In the genomic region with DNA sequence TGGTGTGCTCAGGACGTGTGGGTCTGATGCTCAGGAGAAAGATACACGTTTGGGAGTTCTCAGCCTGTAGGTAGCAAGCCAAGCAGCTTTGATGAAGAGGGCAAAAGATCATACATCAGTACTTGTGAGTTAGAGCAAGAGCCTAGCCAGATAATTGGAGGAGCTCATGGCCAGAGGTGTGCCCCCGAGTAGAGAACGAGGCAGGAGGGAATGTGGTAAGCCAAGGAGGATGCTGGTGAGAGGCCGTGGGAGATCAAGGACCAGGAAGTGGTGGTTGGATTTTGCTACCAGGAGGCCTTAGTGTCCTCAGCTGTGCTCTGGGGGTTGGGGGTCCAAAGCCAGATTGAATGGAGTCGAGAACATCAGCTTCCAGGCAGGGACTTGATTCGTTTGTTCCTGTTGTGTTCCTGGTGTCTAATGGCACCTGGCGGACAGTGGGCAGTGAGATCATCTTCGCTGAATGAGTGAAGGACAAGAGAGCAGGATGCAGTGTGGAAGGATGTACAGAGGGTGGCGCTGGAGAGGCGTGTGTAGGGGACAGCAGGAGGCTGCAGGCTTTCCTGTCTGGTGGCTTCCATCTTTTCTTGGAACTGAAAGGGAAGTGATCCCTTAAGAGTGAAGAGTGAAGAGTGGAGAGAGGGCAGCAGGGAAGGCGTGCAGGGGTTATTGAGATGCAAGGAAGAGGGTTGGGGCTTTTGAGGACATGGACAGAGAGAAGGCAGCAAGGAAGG, we compare ENCODE assay signal across 8 cellular contexts. TPM values are rescaled to one million over a fixed set of nuclear protein-coding genes. Genes with fewer than 3 reads are reported as not detected.
DNase-seq lines count a peak whose midpoint lies in the region; ATAC-seq and TF ChIP-seq lines count a peak whose summit lies in the region.

No MANE protein-coding gene starts in this region.

- peak; percentile 76 for ATAC-seq in CD4-positive, alpha-beta T cell (ENCODE audit: poor library complexity)
- peak; percentile 36 for ATAC-seq in effector memory CD8-positive, alpha-beta T cell (replicated peaks)
- peak; percentile 49 to 58 for ATAC-seq in natural killer cell treated with Interleukin-12 subunit alpha and Interleukin-12 subunit beta and Interleukin-15 and Interleukin-18, amount 100 ng/mL, for 72 hours

- H4K91ac ChIP-seq in H9 (ENCODE audit: insufficient read length, low read depth, low read length), result no peak overlapping the region

- H3K23me2 ChIP-seq in H9 (ENCODE audit: insufficient read length, low read depth, low read length, poor library complexity, severe bottlenecking), result no peaks in the 10 kb centered on the region

- H3K27me3 Mint-ChIP-seq in CD4-positive, alpha-beta T cell, result no peaks in the 10 kb centered on the region
- H3K27me3 Mint-ChIP-seq in H9 (ENCODE audit: low read depth), result no peaks in the 10 kb centered on the region
- no peaks in the 10 kb centered on the region for H3K27me3 Mint-ChIP-seq in effector memory CD8-positive, alpha-beta T cell
- no peaks in the 10 kb centered on the region for H3K27me3 Mint-ChIP-seq in natural killer cell treated with Interleukin-12 subunit alpha and Interleukin-12 subunit beta and Interleukin-15 and Interleukin-18, amount 100 ng/mL, for 72 hours

- no peak overlapping the region for H3K23ac ChIP-seq in H9 (ENCODE audit: insufficient read length, low read depth, low read length)

- no peaks in the 10 kb centered on the region for H4K20me1 ChIP-seq in H9 (ENCODE audit: control insufficient read depth, insufficient read depth, insufficient read length)

- no peak overlapping the region for H4K5ac ChIP-seq in H9 (ENCODE audit: insufficient read length, low read depth, low read length)

- H2AK5ac ChIP-seq in H9 (ENCODE audit: insufficient read length, low read length), result no peak overlapping the region

- H3K79me2 ChIP-seq in H9 (ENCODE audit: insufficient read depth, low read length), result no peaks in the 10 kb centered on the region; the same call in 1 of the 2 replicates

- H3T11ph ChIP-seq in H9 (ENCODE audit: low read length), result no peak overlapping the region

- H3K4me2 ChIP-seq in H9 (ENCODE audit: insufficient read depth, insufficient read length, low read length), result no peak overlapping the region

- no peaks in the 10 kb centered on the region for H3K4me1 ChIP-seq in H9 (ENCODE audit: insufficient read depth, low read length)

- H3K9ac ChIP-seq in H9 (ENCODE audit: extremely low read depth, insufficient read length, low read length), result no peak overlapping the region

- no peaks in the 10 kb centered on the region for H3K27me3 ChIP-seq in CD4-positive, alpha-beta T cell (ENCODE audit: control insufficient read depth, insufficient read depth, low read length)
- no peaks in the 10 kb centered on the region for H3K27me3 ChIP-seq in H9 (ENCODE audit: insufficient read depth, low read length)

- no peaks in the 10 kb centered on the region for H3K9me3 Mint-ChIP-seq in CD4-positive, alpha-beta T cell
- H3K9me3 Mint-ChIP-seq in H9, result no peaks in the 10 kb centered on the region
- H3K9me3 Mint-ChIP-seq in effector memory CD8-positive, alpha-beta T cell, result no peaks in the 10 kb centered on the region
- no peaks in the 10 kb centered on the region for H3K9me3 Mint-ChIP-seq in natural killer cell treated with Interleukin-12 subunit alpha and Interleukin-12 subunit beta and Interleukin-15 and Interleukin-18, amount 100 ng/mL, for 72 hours

- H3K14ac ChIP-seq in H9 (ENCODE audit: insufficient read depth, low read length), result no peak overlapping the region

- no peak overlapping the region for H3K4ac ChIP-seq in H9 (ENCODE audit: low read depth, low read length)

- POLR2A ChIA-PET in CD4-positive, alpha-beta T cell (lab: Charles Lee), result no interaction called here

- H3K79me1 ChIP-seq in H9 (ENCODE audit: insufficient read depth, low read depth, low read length, poor library complexity, severe bottlenecking), result no peaks in the 10 kb centered on the region

- no peak overlapping the region for H2BK120ac ChIP-seq in H9 (ENCODE audit: low read depth, low read length, poor library complexity, severe bottlenecking)

- WGBS in H9 (ENCODE audit: extremely low coverage, insufficient read length, low lambda C conversion rate), result no CpG with 5 or more reads among the region's 12 CpGs

- H2BK5ac ChIP-seq in H9 (ENCODE audit: insufficient read length, low read length), result no peak overlapping the region

- H3K4me3 Mint-ChIP-seq in CD4-positive, alpha-beta T cell, result no peak overlapping the region
- no peak overlapping the region for H3K4me3 Mint-ChIP-seq in H9
- H3K4me3 Mint-ChIP-seq in effector memory CD8-positive, alpha-beta T cell, result no peak overlapping the region
- H3K4me3 Mint-ChIP-seq in natural killer cell treated with Interleukin-12 subunit alpha and Interleukin-12 subunit beta and Interleukin-15 and Interleukin-18, amount 100 ng/mL, for 72 hours, result no peak overlapping the region

- no peak for TF ChIP-seq CTCF in CD4-positive, alpha-beta T cell (IDR thresholded peaks at IDR 0.05)
- TF ChIP-seq CTCF in H9 (conservative IDR thresholded peaks at IDR 0.05), result peak; percentile 80

- no peak overlapping the region for H3K27ac ChIP-seq in CD4-positive, alpha-beta T cell (ENCODE audit: low read depth, low read length)
- H3K27ac ChIP-seq in H9 (ENCODE audit: insufficient read length, low read depth, low read length), result no peak overlapping the region

- H2BK15ac ChIP-seq in H9 (ENCODE audit: low read depth, low read length), result no peak overlapping the region

- peak in 1 of 10 experiments; percentile 24 for DNase-seq in CD4-positive, alpha-beta T cell
- DNase-seq in H9 (peak; percentile 87), SHP77 (lab: John Stamatoyannopoulos, UW) (peak; percentile 58 to 65), NCI-H2107 (lab: John Stamatoyannopoulos, UW) (no peak), hippocampal formation (lab: John Stamatoyannopoulos, UW) (no peak), ureter (ENCODE audit: low spot score) (no peak)
- no peak for DNase-seq in effector memory CD8-positive, alpha-beta T cell
- no peak for DNase-seq in natural killer cell treated with Interleukin-12 subunit alpha and Interleukin-12 subunit beta and Interleukin-15 and Interleukin-18, amount 100 ng/mL, for 72 hours (ENCODE audit: low spot score)

- H2BK12ac ChIP-seq in H9 (ENCODE audit: insufficient read length, low read depth, low read length), result no peak overlapping the region

- H3K27ac Mint-ChIP-seq in CD4-positive, alpha-beta T cell, result peak overlapping the region; percentile 8
- H3K27ac Mint-ChIP-seq in H9, result peak overlapping the region in 2 of 3 experiments; percentile 11 to 91; a peak in 5 of 7 replicates
- peak overlapping the region; percentile 11 to 19 for H3K27ac Mint-ChIP-seq in effector memory CD8-positive, alpha-beta T cell
- H3K27ac Mint-ChIP-seq in natural killer cell treated with Interleukin-12 subunit alpha and Interleukin-12 subunit beta and Interleukin-15 and Interleukin-18, amount 100 ng/mL, for 72 hours, result peak overlapping the region in 1 of 2 donors; percentile 3

- intact Hi-C loops in CD4-positive, alpha-beta T cell (cut with DNase I, micrococcal nuclease), result no loop called here

- no peak overlapping the region for H3K56ac ChIP-seq in H9 (ENCODE audit: insufficient read length, low read depth, low read length)

- CTCF ChIA-PET in CD4-positive, alpha-beta T cell (lab: Charles Lee), result no interaction called here

- no peak overlapping the region for H3K18ac ChIP-seq in H9 (ENCODE audit: insufficient read length, low read depth, low read length)

- H2BK20ac ChIP-seq in H9 (ENCODE audit: low read depth, low read length, poor library complexity, severe bottlenecking), result no peak overlapping the region

- H4K8ac ChIP-seq in H9 (replicated peaks; ENCODE audit: insufficient read length, low read depth, low read length), result no peak overlapping the region

- no peaks in the 10 kb centered on the region for H3K9me3 ChIP-seq in CD4-positive, alpha-beta T cell (ENCODE audit: control insufficient read depth, low read length)
- no peaks in the 10 kb centered on the region for H3K9me3 ChIP-seq in H9 (ENCODE audit: control insufficient read depth, low read depth, low read length)

- no peak overlapping the region for H2AFZ ChIP-seq in H9 (ENCODE audit: low read length)

- H3K4me1 Mint-ChIP-seq in CD4-positive, alpha-beta T cell (ENCODE audit: low read depth), result peaks cover 20% of the 10 kb centered on the region
- peaks cover 7 to 9% of the 10 kb centered on the region in 2 experiments; a peak in 3 of 4 replicates for H3K4me1 Mint-ChIP-seq in H9
- H3K4me1 Mint-ChIP-seq in effector memory CD8-positive, alpha-beta T cell (ENCODE audit: low read depth in 2 of 2), result peaks cover 10 to 15% of the 10 kb centered on the region in 2 donors
- peaks cover 7 to 18% of the 10 kb centered on the region in 2 donors for H3K4me1 Mint-ChIP-seq in natural killer cell treated with Interleukin-12 subunit alpha and Interleukin-12 subunit beta and Interleukin-15 and Interleukin-18, amount 100 ng/mL, for 72 hours (ENCODE audit: low read depth in 2 of 2)

- peaks cover 20% of the 10 kb centered on the region for H3K36me3 Mint-ChIP-seq in CD4-positive, alpha-beta T cell (ENCODE audit: low read depth)
- H3K36me3 Mint-ChIP-seq in H9 (ENCODE audit: insufficient read depth in 1 of 3, low read depth in 3 of 3), result peaks cover 45 to 59% (median 58%) of the 10 kb centered on the region in 3 experiments
- H3K36me3 Mint-ChIP-seq in effector memory CD8-positive, alpha-beta T cell (ENCODE audit: insufficient read depth), result peaks cover 23% of the 10 kb centered on the region
- no peaks in the 10 kb centered on the region for H3K36me3 Mint-ChIP-seq in natural killer cell treated with Interleukin-12 subunit alpha and Interleukin-12 subunit beta and Interleukin-15 and Interleukin-18, amount 100 ng/mL, for 72 hours

RNA-seq across cellular contexts. Expression of a gene that starts 11.6 kb away (rescaled TPM):
- total RNA-seq in CD4-positive, alpha-beta T cell, result 1 to 10 TPM; 7.5 to 8.9 TPM
- total RNA-seq in H9 (2021) (66.8 and 68.0 TPM in 2 replicates), ureter (25.7 TPM)
- total RNA-seq in natural killer cell treated with Interleukin-12 subunit alpha and Interleukin-12 subunit beta and Interleukin-15 and Interleukin-18, amount 100 ng/mL, for 72 hours, result 10 to 100 TPM; 22.8 to 42.0 TPM

RNA-seq across cellular contexts. Expression of a gene that starts 13.9 kb away (rescaled TPM):
- total RNA-seq in CD4-positive, alpha-beta T cell, result 1 to 10 TPM; 3.0 to 4.5 TPM
- total RNA-seq in H9 (2021) (6.1 and 6.9 TPM in 2 replicates), ureter (25.9 TPM)
- total RNA-seq in natural killer cell treated with Interleukin-12 subunit alpha and Interleukin-12 subunit beta and Interleukin-15 and Interleukin-18, amount 100 ng/mL, for 72 hours, result 10 to 100 TPM in 1 of 2 donors, 1 to 10 TPM in 1; 7.4 to 16.8 TPM

RNA-seq across cellular contexts. Expression of a gene that starts 22.6 kb away (rescaled TPM):
- total RNA-seq in CD4-positive, alpha-beta T cell, result 10 to 100 TPM; 40.1 to 41.2 TPM
- total RNA-seq in H9 (2021) (36.9 and 37.0 TPM in 2 replicates), ureter (19.6 TPM)
- total RNA-seq in natural killer cell treated with Interleukin-12 subunit alpha and Interleukin-12 subunit beta and Interleukin-15 and Interleukin-18, amount 100 ng/mL, for 72 hours, result 10 to 100 TPM; 27.5 to 40.0 TPM

RNA-seq across cellular contexts. Expression of a gene that starts 38.6 kb away (rescaled TPM):
- total RNA-seq in CD4-positive, alpha-beta T cell, result under 1 TPM in 1 of 2 experiments, not detected in 1; 0.20 TPM
- total RNA-seq in H9 (2021), result 0.72 TPM in 2 replicates
- total RNA-seq in natural killer cell treated with Interleukin-12 subunit alpha and Interleukin-12 subunit beta and Interleukin-15 and Interleukin-18, amount 100 ng/mL, for 72 hours, result under 1 TPM; 0.17 to 0.36 TPM
- total RNA-seq in ureter, result 8.2 TPM

RNA-seq across cellular contexts. Expression of a gene that starts 41.1 kb away (rescaled TPM):
- 10 to 100 TPM; 17.8 to 19.1 TPM for total RNA-seq in CD4-positive, alpha-beta T cell
- total RNA-seq in H9 (2021) (17.5 and 18.3 TPM in 2 replicates), ureter (35.9 TPM)
- total RNA-seq in natural killer cell treated with Interleukin-12 subunit alpha and Interleukin-12 subunit beta and Interleukin-15 and Interleukin-18, amount 100 ng/mL, for 72 hours, result 10 to 100 TPM; 35.3 to 65.0 TPM

Comparison
In these comparisons a context has a peak if more than half of its experiments do, and no peak if none do; other contexts are left out.
1. DNase-seq: peak in H9 (single experiment) and SHP77 (2 of 2); none in effector memory CD8-positive, alpha-beta T cell (0 of 3), natural killer cell treated with Interleukin-12 subunit alpha and Interleukin-12 subunit beta and Interleukin-15 and Interleukin-18, amount 100 ng/mL, for 72 hours (single experiment), NCI-H2107 (single experiment), hippocampal formation (0 of 2) and ureter (single experiment).
2. Peak in every context shown above with its lines, with median percentiles within 50 percentile points of each other: ATAC-seq.